In genomic region chr3:120602682-120603081, GRCh38 we compare ENCODE assay signal across 16 cellular contexts. TPM values are rescaled to one million over a fixed set of nuclear protein-coding genes. Genes with fewer than 3 reads are reported as not detected.
A peak's percentile ranks its signal among the peaks of the same experiment; 100 is the strongest.
DNase-seq lines count a peak whose midpoint lies in the region; ATAC-seq and TF ChIP-seq lines count a peak whose summit lies in the region.
"Had no signal": no experiment of that assay in that cellular context is flagged by ENCODE, and none has a peak within 500 bp of the region (broad histone marks: within the 10 kb centered on the region; RNA-seq: fewer than 3 reads in every experiment).

No MANE protein-coding gene starts in this region.

- no peak overlapping the region for H2AFZ ChIP-seq in GM23338

- DNase-seq in natural killer cell (no peak), GM23338 (ENCODE audit: low spot score) (no peak), HuH-7.5 (ENCODE audit: low spot score) (no peak), OCI-M1 (lab: John Stamatoyannopoulos, UW) (no peak)
- no peak for DNase-seq in natural killer cell treated with Interleukin-12 subunit alpha and Interleukin-12 subunit beta and Interleukin-15 and Interleukin-18, amount 100 ng/mL, for 72 hours (ENCODE audit: low spot score)
- DNase-seq in central memory CD8-positive, alpha-beta T cell (ENCODE audit: low spot score in 2 of 2): no peak
- DNase-seq: ACHN, C1 segment of cervical spinal cord, DMS79 treated with DMSO at 0.1 percent for 48 hours, HFFc6, NCI-H1417, NCI-H187 treated with DMSO at 0.1 percent for 48 hours, NCI-H226, PC-3 had no signal

- H3K9me2 ChIP-seq in GM23338 (ENCODE audit: insufficient read depth): no peaks in the 10 kb centered on the region

- H4K20me1 ChIP-seq in GM23338 (replicated peaks; ENCODE audit: insufficient read depth): no peaks in the 10 kb centered on the region; the same call in 1 of the 2 replicates

- H3K79me2 ChIP-seq in GM23338 (replicated peaks; ENCODE audit: insufficient read depth): peaks cover 17% of the 10 kb centered on the region

- no peak overlapping the region for H3K4me3 ChIP-seq in GM23338

- H3K9me3 Mint-ChIP-seq in natural killer cell (no peaks in the 10 kb centered on the region), GM23338 (no peaks in the 10 kb centered on the region)
- H3K9me3 Mint-ChIP-seq in natural killer cell treated with Interleukin-12 subunit alpha and Interleukin-12 subunit beta and Interleukin-15 and Interleukin-18, amount 100 ng/mL, for 72 hours: no peaks in the 10 kb centered on the region
- no peaks in the 10 kb centered on the region for H3K9me3 Mint-ChIP-seq in central memory CD8-positive, alpha-beta T cell
- H3K9me3 Mint-ChIP-seq: HFFc6 had no signal

- peaks cover 0 to 7% of the 10 kb centered on the region in 2 donors for H3K4me1 Mint-ChIP-seq in natural killer cell
- peaks cover 0 to 2% of the 10 kb centered on the region in 2 donors for H3K4me1 Mint-ChIP-seq in natural killer cell treated with Interleukin-12 subunit alpha and Interleukin-12 subunit beta and Interleukin-15 and Interleukin-18, amount 100 ng/mL, for 72 hours (ENCODE audit: low read depth in 2 of 2)
- H3K4me1 Mint-ChIP-seq in GM23338: peaks cover 2% of the 10 kb centered on the region; the same call in 2 of the 3 replicates
- no peaks in the 10 kb centered on the region for H3K4me1 Mint-ChIP-seq in central memory CD8-positive, alpha-beta T cell

- H3K4me1 ChIP-seq in GM23338 (ENCODE audit: insufficient read depth): peaks cover under 1% of the 10 kb centered on the region; the same call in 1 of the 2 replicates

- peaks cover 22% of the 10 kb centered on the region for H3K36me3 ChIP-seq in GM23338 (ENCODE audit: insufficient read depth)

- H3K4me2 ChIP-seq in GM23338: no peak overlapping the region

- H3K36me3 Mint-ChIP-seq in natural killer cell (peaks cover 19% of the 10 kb centered on the region), GM23338 (ENCODE audit: low read depth) (peaks cover 23% of the 10 kb centered on the region)
- peaks cover 7% of the 10 kb centered on the region for H3K36me3 Mint-ChIP-seq in natural killer cell treated with Interleukin-12 subunit alpha and Interleukin-12 subunit beta and Interleukin-15 and Interleukin-18, amount 100 ng/mL, for 72 hours
- peaks cover 16% of the 10 kb centered on the region for H3K36me3 Mint-ChIP-seq in central memory CD8-positive, alpha-beta T cell (ENCODE audit: insufficient read depth)

- peaks cover 5% of the 10 kb centered on the region for H3F3A ChIP-seq in GM23338 (replicated peaks; ENCODE audit: low read depth)

- H3K27me3 ChIP-seq in GM23338 (ENCODE audit: insufficient read depth): no peaks in the 10 kb centered on the region

- H3K27ac ChIP-seq in GM23338 (ENCODE audit: low read depth): peak overlapping the region; percentile 64; the same call in 1 of the 2 replicates
- H3K27ac ChIP-seq: RWPE1 had no signal

- H3K27me3 Mint-ChIP-seq in natural killer cell (ENCODE audit: low read depth in 2 of 2) (no peaks in the 10 kb centered on the region), GM23338 (ENCODE audit: insufficient read depth, low read depth, poor library complexity) (no peaks in the 10 kb centered on the region)
- no peaks in the 10 kb centered on the region for H3K27me3 Mint-ChIP-seq in natural killer cell treated with Interleukin-12 subunit alpha and Interleukin-12 subunit beta and Interleukin-15 and Interleukin-18, amount 100 ng/mL, for 72 hours
- H3K27me3 Mint-ChIP-seq in central memory CD8-positive, alpha-beta T cell: no peaks in the 10 kb centered on the region

- no peak for ATAC-seq in natural killer cell
- no peak for ATAC-seq in natural killer cell treated with Interleukin-12 subunit alpha and Interleukin-12 subunit beta and Interleukin-15 and Interleukin-18, amount 100 ng/mL, for 72 hours
- no peak for ATAC-seq in GM23338
- no peak for ATAC-seq in central memory CD8-positive, alpha-beta T cell (replicated peaks; ENCODE audit: extremely low read depth, poor library complexity, severe bottlenecking)
- ATAC-seq in HG03139 (IDR thresholded peaks at IDR 0.05; ENCODE audit: unreplicated experiment): no peak
- ATAC-seq: PC-3 had no signal

- no peak overlapping the region for H3K4me3 Mint-ChIP-seq in natural killer cell
- no peak overlapping the region for H3K4me3 Mint-ChIP-seq in natural killer cell treated with Interleukin-12 subunit alpha and Interleukin-12 subunit beta and Interleukin-15 and Interleukin-18, amount 100 ng/mL, for 72 hours
- H3K4me3 Mint-ChIP-seq in GM23338: no peak overlapping the region
- no peak overlapping the region for H3K4me3 Mint-ChIP-seq in central memory CD8-positive, alpha-beta T cell
- H3K4me3 Mint-ChIP-seq: HFFc6 had no signal

- no peak for TF ChIP-seq CTCF in natural killer cell (IDR thresholded peaks at IDR 0.05)
- no peak for TF ChIP-seq CTCF in GM23338 (conservative IDR thresholded peaks at IDR 0.05; ENCODE audit: low read depth in 2 of 2)

- intact Hi-C loops in natural killer cell (cut with micrococcal nuclease): no loop called here

- peak overlapping the region; percentile 22 to 33 for H3K27ac Mint-ChIP-seq in natural killer cell
- no peak overlapping the region for H3K27ac Mint-ChIP-seq in natural killer cell treated with Interleukin-12 subunit alpha and Interleukin-12 subunit beta and Interleukin-15 and Interleukin-18, amount 100 ng/mL, for 72 hours
- H3K27ac Mint-ChIP-seq in GM23338: no peak overlapping the region
- peak overlapping the region; percentile 24 for H3K27ac Mint-ChIP-seq in central memory CD8-positive, alpha-beta T cell (ENCODE audit: low read depth)
- H3K27ac Mint-ChIP-seq: HFFc6 had no signal

TF ChIP-seq in GM23338, 12 proteins besides CTCF, POLR2A, EP300 and RAD21:
- no peak for TF ChIP-seq STAT1 (IDR thresholded peaks at IDR 0.05; ENCODE audit: unreplicated experiment)
- no peak for TF ChIP-seq ZNF114 (CRISPR knock-in tag; IDR thresholded peaks at IDR 0.05)
- no peak for TF ChIP-seq POLR2AphosphoS5 (IDR thresholded peaks at IDR 0.05; ENCODE audit: low read depth)
- TF ChIP-seq JUNB (IDR thresholded peaks at IDR 0.05; ENCODE audit: unreplicated experiment): no peak
- no peak for TF ChIP-seq EZH2phosphoT487 (IDR thresholded peaks at IDR 0.05; ENCODE audit: unreplicated experiment)
- TF ChIP-seq REST (IDR thresholded peaks at IDR 0.05; ENCODE audit: unreplicated experiment): no peak

RNA-seq across cellular contexts. Expression of gene NDUFB4, which starts 6.5 kb away (rescaled TPM):
- total RNA-seq in natural killer cell: 10 to 100 TPM; 59.5 to 86.9 (median 65.2) TPM
- total RNA-seq in natural killer cell treated with Interleukin-12 subunit alpha and Interleukin-12 subunit beta and Interleukin-15 and Interleukin-18, amount 100 ng/mL, for 72 hours: 100 to 1,000 TPM in 1 of 2 donors, 10 to 100 TPM in 1; 54.4 to 102 TPM
- 149 and 199 TPM in 2 replicates for total RNA-seq in GM23338 (2014; rRNA removed; shearing (Covaris generic))
- polyA plus RNA-seq in GM23338 (2016; fragmentation: Nextera tagmentation; extraction: Ambion mirVana): 716 and 796 TPM in 2 replicates

Comparison
In these comparisons a context has a peak if more than half of its experiments do, and no peak if none do; other contexts are left out.
1. H3K27ac Mint-ChIP-seq: peak in natural killer cell (2 of 2) and central memory CD8-positive, alpha-beta T cell (single experiment); none in natural killer cell treated with Interleukin-12 subunit alpha and Interleukin-12 subunit beta and Interleukin-15 and Interleukin-18, amount 100 ng/mL, for 72 hours (0 of 2) and GM23338 (single experiment).